Comparison of ENCODE assay signal across 8 cellular contexts in the genomic region with DNA sequence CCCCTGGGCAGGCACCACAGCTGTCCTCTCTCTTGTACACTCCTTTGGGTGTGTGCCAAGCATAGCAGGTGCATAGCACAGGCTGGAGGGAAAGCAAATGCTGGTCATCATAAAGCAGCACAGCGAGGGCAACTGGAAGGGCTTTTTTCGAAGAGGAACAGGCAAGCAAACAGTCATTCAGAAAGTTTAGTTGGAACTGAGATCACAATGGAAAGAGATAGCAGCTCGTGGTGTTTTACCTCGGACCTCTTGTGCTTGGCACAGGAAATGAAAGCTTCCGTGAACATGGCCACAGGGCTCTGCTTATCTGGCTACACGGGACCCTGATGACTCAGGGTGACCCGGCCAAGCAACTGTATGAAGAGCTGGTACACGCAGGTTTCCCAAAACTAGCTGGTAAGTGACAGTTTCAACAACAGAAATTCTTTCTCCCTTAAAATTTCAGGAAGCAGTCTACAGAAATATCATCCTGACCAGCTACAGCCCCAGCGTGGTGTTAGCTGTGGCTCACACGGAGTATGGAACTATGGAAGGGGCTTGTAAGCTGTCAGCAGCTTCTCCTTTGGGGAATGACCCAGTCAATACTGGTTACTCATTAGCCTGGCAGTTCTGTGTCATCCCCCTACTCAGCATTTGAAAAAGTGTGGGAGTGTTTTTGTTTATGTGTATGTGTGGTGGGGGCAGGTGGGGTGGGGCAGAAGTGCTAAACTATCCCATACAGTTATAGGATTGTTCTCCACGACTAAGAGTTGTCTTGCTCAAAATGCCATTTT. TPM values are rescaled to one million over a fixed set of nuclear protein-coding genes. Genes with fewer than 3 reads are reported as not detected.
DNase-seq lines count a peak whose midpoint lies in the region; ATAC-seq and TF ChIP-seq lines count a peak whose summit lies in the region.

No MANE protein-coding gene starts in this region.

- H3K4me3 ChIP-seq in PC-9 (peak overlapping the region; percentile 31; the same call in 1 of the 2 replicates), liver (ENCODE audit: low read depth in 1 of 3, low read length in 3 of 3) (peak overlapping the region; percentile 48 to 73 (median 54)), prostate gland (no peak overlapping the region)

- CTCF ChIA-PET in PC-9 (lab: Charles Lee): interaction anchor here (1.0 kb wide), 1 partner anchor 12 kb away, joined by 3 read pairs; no protein-coding TSS in a partner anchor

- peaks cover 20% of the 10 kb centered on the region for H3K4me1 ChIP-seq in PC-9 (replicated peaks; ENCODE audit: insufficient read depth)
- H3K4me1 ChIP-seq in liver (ENCODE audit: control insufficient read depth in 4 of 4, insufficient read depth in 4 of 4, low read length in 3 of 4): peaks cover 0 to 15% (median 4%) of the 10 kb centered on the region in 4 donors
- H3K4me1 ChIP-seq in prostate gland (replicated peaks): no peaks in the 10 kb centered on the region

- H3K79me2 ChIP-seq in PC-9 (ENCODE audit: low read depth): no peaks in the 10 kb centered on the region

- peak; percentile 96 for ATAC-seq in GM19438 (IDR thresholded peaks at IDR 0.05; ENCODE audit: low read depth, unreplicated experiment)
- ATAC-seq in HG03521 (IDR thresholded peaks at IDR 0.05; ENCODE audit: unreplicated experiment): peak; percentile 89

- intact Hi-C loops in PC-9 (cut with micrococcal nuclease; ENCODE audit: unreplicated experiment) (no loop called here), prostate gland (cut with DNase I) (no loop called here)

- no TSS peak for BruUV-seq in PC-9 (replicated peaks; lab: Mats Ljungman, UMichigan)

- H3K9ac ChIP-seq in liver (ENCODE audit: low read depth in 1 of 2, low read length in 2 of 2): peak overlapping the region; percentile 54 to 87

- H3K9me3 ChIP-seq in PC-9 (ENCODE audit: insufficient read depth, low read depth): no peaks in the 10 kb centered on the region
- H3K9me3 ChIP-seq in liver (ENCODE audit: control insufficient read depth in 4 of 4, low read length in 3 of 4): no peaks in the 10 kb centered on the region
- no peaks in the 10 kb centered on the region for H3K9me3 ChIP-seq in prostate gland

- peak; percentile 39 to 43 for TF ChIP-seq RAD21 in liver (IDR thresholded peaks at IDR 0.05)

- peaks cover 13% of the 10 kb centered on the region; the same call in 1 of the 2 replicates for H3F3A ChIP-seq in PC-9 (ENCODE audit: insufficient read depth, low read depth)

- POLR2A ChIA-PET in PC-9 (lab: Charles Lee; ENCODE audit: unreplicated experiment): interaction anchor here (0.6 to 0.7 kb wide), 2 partner anchors 47 to 987 kb away, joined by 3 to 4 read pairs; no protein-coding TSS in a partner anchor

- 6% methylated on average over 11 of the region's 11 CpGs for WGBS in liver
- 49% methylated on average over 11 of the region's 11 CpGs for WGBS in prostate gland

- peak overlapping the region; percentile 73 for H3K4me2 ChIP-seq in PC-9

- H3K36me3 ChIP-seq in PC-9 (ENCODE audit: low read depth) (no peaks in the 10 kb centered on the region), liver (ENCODE audit: control insufficient read depth in 4 of 4, insufficient read depth in 3 of 4, low read depth in 1 of 4, low read length in 3 of 4) (peaks cover 0 to 2% (median under 1%) of the 10 kb centered on the region in 4 donors), prostate gland (no peaks in the 10 kb centered on the region)

- TF ChIP-seq POLR2A in prostate gland (IDR thresholded peaks at IDR 0.05): no peak

- H3K27ac ChIP-seq in PC-9: peak overlapping the region; percentile 28; the same call in 1 of the 2 replicates
- H3K27ac ChIP-seq in liver (ENCODE audit: low read depth in 1 of 2, low read length in 2 of 2): peak overlapping the region; percentile 82 to 87
- H3K27ac ChIP-seq in prostate gland: no peak overlapping the region

- TF ChIP-seq CTCF in PC-9 (conservative IDR thresholded peaks at IDR 0.05) (no peak), liver (IDR thresholded peaks at IDR 0.05; ENCODE audit: low read depth, low read length, missing input control) (no peak), prostate gland (IDR thresholded peaks at IDR 0.05) (no peak)

- H3K27me3 ChIP-seq in PC-9 (ENCODE audit: insufficient read depth, low read depth) (no peaks in the 10 kb centered on the region), liver (ENCODE audit: control insufficient read depth in 4 of 4, insufficient read depth in 4 of 4, low read length in 3 of 4) (no peaks in the 10 kb centered on the region), prostate gland (replicated peaks; ENCODE audit: insufficient read depth) (no peaks in the 10 kb centered on the region)

- DNase-seq in DMS53 treated with DMSO at 0.1 percent for 48 hours (lab: John Stamatoyannopoulos, UW; ENCODE audit: unreplicated experiment): peak; percentile 84
- DNase-seq in PC-9: peak; percentile 31 to 61
- DNase-seq in activated gamma-delta T cell treated with anti-CD3 and anti-CD28 coated beads, Interleukin-2, amount 50 U/mL, for 16 hours (ENCODE audit: low read depth): peak; percentile 21
- DNase-seq in stimulated activated CD8-positive, alpha-beta memory T cell treated with anti-CD3 and anti-CD28 coated beads, Interleukin-7, amount 100 ng/mL, for 24 hours (ENCODE audit: low read depth): peak; percentile 30
- DNase-seq in prostate gland (ENCODE audit: low spot score): no peak

- peak overlapping the region; percentile 69; the same call in 1 of the 2 replicates for H2AFZ ChIP-seq in PC-9

- H3K9me2 ChIP-seq in PC-9 (ENCODE audit: insufficient read depth): no peaks in the 10 kb centered on the region

- no peaks in the 10 kb centered on the region for H4K20me1 ChIP-seq in PC-9 (ENCODE audit: insufficient read depth)

TF ChIP-seq in liver, 16 proteins besides CTCF, POLR2A, EP300 and RAD21 (continues in another document):
- peak; percentile 85 for TF ChIP-seq NR2F2 (IDR thresholded peaks at IDR 0.05)
- TF ChIP-seq, protein P1, sequence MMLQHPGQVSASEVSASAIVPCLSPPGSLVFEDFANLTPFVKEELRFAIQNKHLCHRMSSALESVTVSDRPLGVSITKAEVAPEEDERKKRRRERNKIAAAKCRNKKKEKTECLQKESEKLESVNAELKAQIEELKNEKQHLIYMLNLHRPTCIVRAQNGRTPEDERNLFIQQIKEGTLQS (IDR thresholded peaks at IDR 0.05): peak; percentile 12
- no peak for TF ChIP-seq HNF4A (conservative IDR thresholded peaks at IDR 0.05)
- peak; percentile 76 to 86 for TF ChIP-seq JUND (IDR thresholded peaks at IDR 0.05)
- peak; percentile 59 for TF ChIP-seq MAX (IDR thresholded peaks at IDR 0.05)
- peak; percentile 49 for TF ChIP-seq SP1 (IDR thresholded peaks at IDR 0.05)
- TF ChIP-seq REST (IDR thresholded peaks at IDR 0.05): no peak
- no peak for TF ChIP-seq EGR1 (IDR thresholded peaks at IDR 0.05; ENCODE audit: low read depth in 2 of 2)
- TF ChIP-seq HNF4G (IDR thresholded peaks at IDR 0.05): no peak
- peak; percentile 37 to 51 for TF ChIP-seq RXRA (IDR thresholded peaks at IDR 0.05)
- no peak for TF ChIP-seq FOXA2 (IDR thresholded peaks at IDR 0.05)
- TF ChIP-seq FOXA1 (IDR thresholded peaks at IDR 0.05): no peak
- peak; percentile 79 for TF ChIP-seq YY1 (IDR thresholded peaks at IDR 0.05)
- TF ChIP-seq, protein P2, sequence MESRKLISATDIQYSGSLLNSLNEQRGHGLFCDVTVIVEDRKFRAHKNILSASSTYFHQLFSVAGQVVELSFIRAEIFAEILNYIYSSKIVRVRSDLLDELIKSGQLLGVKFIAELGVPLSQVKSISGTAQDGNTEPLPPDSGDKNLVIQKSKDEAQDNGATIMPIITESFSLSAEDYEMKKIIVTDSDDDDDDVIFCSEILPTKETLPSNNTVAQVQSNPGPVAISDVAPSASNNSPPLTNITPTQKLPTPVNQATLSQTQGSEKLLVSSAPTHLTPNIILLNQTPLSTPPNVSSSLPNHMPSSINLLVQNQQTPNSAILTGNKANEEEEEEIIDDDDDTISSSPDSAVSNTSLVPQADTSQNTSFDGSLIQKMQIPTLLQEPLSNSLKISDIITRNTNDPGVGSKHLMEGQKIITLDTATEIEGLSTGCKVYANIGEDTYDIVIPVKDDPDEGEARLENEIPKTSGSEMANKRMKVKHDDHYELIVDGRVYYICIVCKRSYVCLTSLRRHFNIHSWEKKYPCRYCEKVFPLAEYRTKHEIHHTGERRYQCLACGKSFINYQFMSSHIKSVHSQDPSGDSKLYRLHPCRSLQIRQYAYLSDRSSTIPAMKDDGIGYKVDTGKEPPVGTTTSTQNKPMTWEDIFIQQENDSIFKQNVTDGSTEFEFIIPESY (IDR thresholded peaks at IDR 0.05): no peak
- TF ChIP-seq TAF1 (conservative IDR thresholded peaks at IDR 0.05): peak; percentile 50

RNA-seq across cellular contexts. Expression of gene POC5, which starts 48.1 kb away (rescaled TPM):
- 11.2 and 13.1 TPM in 2 replicates for total RNA-seq in PC-9 (2021)
- 1 to 10 TPM; 6.4 to 6.7 TPM for total RNA-seq in liver
- 1 to 10 TPM; 2.3 to 3.7 TPM for polyA plus RNA-seq in liver
- 10 to 100 TPM; 12.1 to 18.4 TPM for total RNA-seq in prostate gland

RNA-seq across cellular contexts. Expression of gene ANKDD1B, which starts 57.9 kb away (rescaled TPM):
- total RNA-seq in PC-9 (2021) (0.20 and 0.31 TPM in 2 replicates), liver (1 to 10 TPM in 1 of 2 donors, under 1 TPM in 1; 0.93 to 1.4 TPM), prostate gland (1 to 10 TPM; 1.9 to 2.7 TPM)
- under 1 TPM; 0.05 to 0.10 TPM for polyA plus RNA-seq in liver

Comparison
In these comparisons a context has a peak if more than half of its experiments do, and no peak if none do; other contexts are left out.
1. H3K27ac ChIP-seq: peak in PC-9 (single experiment) and liver (2 of 2); none in prostate gland (0 of 2).
2. H3K4me3 ChIP-seq: peak in PC-9 (single experiment) and liver (3 of 3); none in prostate gland (0 of 2).